8 cellular contexts compared by ENCODE assay signal in the genomic region with DNA sequence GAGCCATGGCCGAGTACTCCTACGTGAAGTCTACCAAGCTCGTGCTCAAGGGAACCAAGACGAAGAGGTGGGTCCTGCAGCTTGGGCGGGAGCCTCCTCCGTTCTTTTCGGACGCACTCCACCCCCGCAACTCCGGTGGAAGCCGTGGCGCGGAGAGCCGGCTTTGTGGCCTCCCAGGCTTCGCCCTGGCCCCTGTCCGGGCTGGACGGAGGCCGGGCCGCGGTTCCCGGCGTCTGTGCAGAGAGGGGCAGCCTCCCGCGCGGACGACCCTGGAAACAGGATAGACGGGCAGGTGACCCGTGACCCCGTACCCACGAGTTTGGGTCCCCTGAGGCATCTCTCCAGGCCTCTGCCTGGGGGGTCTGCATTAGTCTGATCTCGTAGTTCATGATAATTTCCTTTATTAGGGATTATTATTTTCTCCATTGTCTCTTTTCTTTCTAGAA. TPM values are rescaled to one million over a fixed set of nuclear protein-coding genes. Genes with fewer than 3 reads are reported as not detected.
DNase-seq lines count a peak whose midpoint lies in the region; ATAC-seq and TF ChIP-seq lines count a peak whose summit lies in the region.

No MANE protein-coding gene starts in this region.

- CTCF ChIA-PET in activated naive CD4-positive, alpha-beta T cell treated with anti-CD3 and anti-CD28 coated beads for 36 hours (lab: Charles Lee): interaction anchor here (0.7 kb wide), 1 partner anchor 12 kb away, joined by 3 read pairs; no protein-coding TSS in a partner anchor

- H3K4me3 ChIP-seq in lower leg skin (ENCODE audit: low read depth, poor library complexity, severe bottlenecking): peak overlapping the region; percentile 85
- peak overlapping the region; percentile 97 for H3K4me3 ChIP-seq in urinary bladder (ENCODE audit: low read depth, low read length)

- H3K27me3 Mint-ChIP-seq in activated naive CD4-positive, alpha-beta T cell treated with anti-CD3 and anti-CD28 coated beads for 36 hours (ENCODE audit: low read depth): no peaks in the 10 kb centered on the region

- peaks cover 50% of the 10 kb centered on the region for H3K4me1 Mint-ChIP-seq in activated naive CD4-positive, alpha-beta T cell treated with anti-CD3 and anti-CD28 coated beads for 36 hours (ENCODE audit: low read depth)

- ATAC-seq in GM18520 (IDR thresholded peaks at IDR 0.05; ENCODE audit: unreplicated experiment): no peak

- peaks cover 45% of the 10 kb centered on the region for H3K36me3 Mint-ChIP-seq in activated naive CD4-positive, alpha-beta T cell treated with anti-CD3 and anti-CD28 coated beads for 36 hours (ENCODE audit: low read depth)

- peak overlapping the region; percentile 91 for H3K4me3 Mint-ChIP-seq in activated naive CD4-positive, alpha-beta T cell treated with anti-CD3 and anti-CD28 coated beads for 36 hours

- no peak for TF ChIP-seq CTCF in lower leg skin (IDR thresholded peaks at IDR 0.05)

- 0 to 5% methylated on average over 30 to 31 of the region's 31 CpGs for WGBS in lower leg skin, 2 donors
- 2% methylated on average over 31 of the region's 31 CpGs for WGBS in urinary bladder

- H3K9me3 Mint-ChIP-seq in activated naive CD4-positive, alpha-beta T cell treated with anti-CD3 and anti-CD28 coated beads for 36 hours: peaks cover 19% of the 10 kb centered on the region

- no peaks in the 10 kb centered on the region for H3K4me1 ChIP-seq in urinary bladder (ENCODE audit: insufficient read depth)

- intact Hi-C loops in activated naive CD4-positive, alpha-beta T cell treated with anti-CD3 and anti-CD28 coated beads for 36 hours (cut with micrococcal nuclease): loop anchor here (5.0 kb wide), 2 partner anchors 76 to 309 kb away; no protein-coding TSS in a partner anchor
- intact Hi-C loops in lower leg skin (cut with DNase I; ENCODE audit: low total_unique reads): no loop called here

- TF ChIP-seq POLR2A in lower leg skin (IDR thresholded peaks at IDR 0.05): no peak

- H3K27ac ChIP-seq in angular gyrus (ENCODE audit: low read depth, low read length) (peak overlapping the region; percentile 88), urinary bladder (ENCODE audit: low read depth) (peak overlapping the region; percentile 84)

- DNase-seq in activated naive CD4-positive, alpha-beta T cell treated with anti-CD3 and anti-CD28 coated beads for 36 hours: no peak
- no peak for DNase-seq in activated naive CD4-positive, alpha-beta T cell (lab: John Stamatoyannopoulos, UW)
- DNase-seq in lower leg skin (ENCODE audit: low spot score in 2 of 2) (peak in 1 of 2 donors; percentile 87), H4 (ENCODE audit: low spot score) (no peak), NCI-H82 (lab: John Stamatoyannopoulos, UW) (no peak)

- H3K27ac Mint-ChIP-seq in activated naive CD4-positive, alpha-beta T cell treated with anti-CD3 and anti-CD28 coated beads for 36 hours: peak overlapping the region; percentile 90

- no peaks in the 10 kb centered on the region for H3K36me3 ChIP-seq in urinary bladder (ENCODE audit: insufficient read depth)

RNA-seq across cellular contexts. Expression of a gene that starts 0.4 kb away (rescaled TPM):
- 10 to 100 TPM; 47.7 to 51.9 TPM for total RNA-seq in activated naive CD4-positive, alpha-beta T cell treated with anti-CD3 and anti-CD28 coated beads for 36 hours
- 10 to 100 TPM; 29.6 to 41.3 (median 39.6) TPM for total RNA-seq in lower leg skin
- 38.1 TPM for total RNA-seq in urinary bladder
- 44.2 TPM for polyA plus RNA-seq in urinary bladder
- 48.3 and 49.6 TPM in 2 replicates for total RNA-seq in H4 (2014; rRNA removed; shearing (Covaris generic))
